ENCODE assay signal across 8 cellular contexts in the genomic region with DNA sequence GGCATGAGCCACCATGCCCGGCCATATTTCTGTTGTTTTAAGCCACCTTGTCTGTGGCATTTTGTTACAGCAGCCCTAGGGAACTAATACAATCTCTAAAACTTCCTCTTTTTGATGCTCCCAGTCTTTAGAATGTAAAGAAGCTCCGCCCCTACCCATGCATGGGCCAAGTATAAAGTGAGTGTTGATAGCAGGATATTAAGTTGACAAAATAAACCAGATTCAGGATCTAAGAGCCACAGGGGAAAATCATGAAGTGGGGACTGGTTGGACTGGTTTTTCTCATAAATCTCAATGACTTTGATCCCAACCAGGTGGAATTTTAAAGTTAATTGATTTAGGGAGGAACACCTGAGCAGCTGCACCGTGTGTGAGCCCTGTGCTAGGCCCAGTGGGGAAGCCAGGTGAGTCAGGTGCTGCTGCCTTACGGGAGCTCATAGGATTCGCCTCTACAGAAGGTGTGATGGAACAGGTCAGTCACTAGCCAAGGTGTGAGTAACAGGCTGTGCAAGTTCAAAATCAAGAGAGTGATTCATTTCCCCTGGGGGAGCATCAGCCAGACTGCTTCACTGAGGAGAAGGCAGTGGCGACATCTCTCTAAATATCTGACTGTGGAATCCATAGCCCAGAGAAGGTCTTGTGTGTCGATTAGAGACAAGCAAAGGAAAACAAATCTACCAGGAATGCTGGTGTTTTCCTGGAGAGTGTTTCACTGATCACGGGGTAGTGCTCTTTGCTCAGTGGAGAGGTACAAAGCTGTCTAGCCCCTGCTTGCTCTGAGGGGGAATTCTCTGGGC. TPM values are rescaled to one million over a fixed set of nuclear protein-coding genes. Genes with fewer than 3 reads are reported as not detected.
A peak's percentile ranks its signal among the peaks of the same experiment; 100 is the strongest.
DNase-seq lines count a peak whose midpoint lies in the region; ATAC-seq lines count a peak whose summit lies in the region.

No MANE protein-coding gene starts in this region.

- peak in 2 of 3 donors; percentile 5 to 10 for DNase-seq in stimulated activated CD4-positive, alpha-beta T cell treated with anti-CD3 and anti-CD28 coated beads, Interleukin-12 subunit alpha, Interleukin-12 subunit beta, amount 100 ng/mL, for 48 hours (ENCODE audit: low read depth in 2 of 3, low spot score in 1 of 3)
- DNase-seq in stimulated activated CD4-positive, alpha-beta T cell treated with anti-CD3 and anti-CD28 coated beads, Interleukin-12 subunit alpha, Interleukin-12 subunit beta, amount 100 ng/mL, for 4 hours: no peak
- DNase-seq in RPMI7951 (ENCODE audit: low read depth): peak; percentile 71
- peak; percentile 32 for DNase-seq in glomerular visceral epithelial cell (ENCODE audit: extremely low spot score)
- DNase-seq in ureter (ENCODE audit: low spot score): peak; percentile 58
- no peak for DNase-seq in cerebellum (ENCODE audit: low spot score)

- ATAC-seq in HG02763 (IDR thresholded peaks at IDR 0.05; ENCODE audit: unreplicated experiment): no peak
- ATAC-seq in HG02588 (IDR thresholded peaks at IDR 0.05; ENCODE audit: unreplicated experiment): no peak

RNA-seq across cellular contexts. Expression of gene EPCAM, which starts 29.2 kb away (rescaled TPM):
- not detected in 2 replicates for total RNA-seq in RPMI7951 (2014; rRNA removed; shearing (Covaris generic))
- total RNA-seq in ureter (59.9 TPM), cerebellum (18.4 TPM)

Comparison
In these comparisons a context has a peak if more than half of its experiments do, and no peak if none do; other contexts are left out.
1. DNase-seq: peak in stimulated activated CD4-positive, alpha-beta T cell treated with anti-CD3 and anti-CD28 coated beads, Interleukin-12 subunit alpha, Interleukin-12 subunit beta, amount 100 ng/mL, for 48 hours (2 of 3), RPMI7951 (single experiment), glomerular visceral epithelial cell (single experiment) and ureter (single experiment); none in stimulated activated CD4-positive, alpha-beta T cell treated with anti-CD3 and anti-CD28 coated beads, Interleukin-12 subunit alpha, Interleukin-12 subunit beta, amount 100 ng/mL, for 4 hours (single experiment) and cerebellum (single experiment).
2. RNA of gene EPCAM, which starts 29.2 kb away (total RNA-seq): 59.9 TPM in ureter (single experiment) and 18.4 TPM in cerebellum (single experiment); not detected in RPMI7951; every median in the first group is over 10 times any median in the second.